In genomic region chr10:110918633-110919348, GRCh38 we compare ENCODE assay signal across 8 cellular contexts. TPM values are rescaled to one million over a fixed set of nuclear protein-coding genes. Genes with fewer than 3 reads are reported as not detected.
DNase-seq lines count a peak whose midpoint lies in the region; ATAC-seq and TF ChIP-seq lines count a peak whose summit lies in the region.

Gene BBIP1, minus strand, starts transcription at chr10:110919180. Its CDS starts 1,023 bp downstream, at chr10:110918157.

- CTCF ChIA-PET in Caco-2 (lab: Charles Lee): interaction anchor here (0.6 to 2.2 kb wide), 15 partner anchors 9 to 614 kb away, joined by 3 to 14 read pairs (median 4); partner anchors contain the start of genes PDCD4 and SMNDC1

- peaks cover 13% of the 10 kb centered on the region for H3K36me3 Mint-ChIP-seq in Caco-2 (ENCODE audit: insufficient read depth, unreplicated experiment)

- H3K27ac Mint-ChIP-seq in Caco-2 (ENCODE audit: unreplicated experiment): peak within 1 kb of the TSS; percentile 100

- peak within 1 kb of the TSS; percentile 90 to 97 for H3K9ac ChIP-seq in mucosa of rectum (ENCODE audit: low read depth in 1 of 2, low read length in 2 of 2)

- ATAC-seq in HG03378 (IDR thresholded peaks at IDR 0.05; ENCODE audit: unreplicated experiment): peak; percentile 88
- ATAC-seq in upper lobe of right lung: peak; percentile 96

- TF ChIP-seq CTCF in Caco-2 (IDR thresholded peaks at IDR 0.05; ENCODE audit: insufficient read depth in 1 of 2, low read depth in 1 of 2, low read length in 1 of 2, severe bottlenecking in 1 of 2, unreplicated experiment in 1 of 2) (peak in 1 of 2 experiments; percentile 6), upper lobe of right lung (IDR thresholded peaks at IDR 0.05) (no peak)

- peak in 1 of 2 experiments; percentile 98 for DNase-seq in Caco-2
- DNase-seq in GM19240 (ENCODE audit: insufficient read length, low spot score): peak; percentile 74
- peak; percentile 82 to 95 for DNase-seq in NCI-H524 (lab: John Stamatoyannopoulos, UW)
- peak; percentile 70 for DNase-seq in activated CD8-positive, alpha-beta memory T cell treated with anti-CD3 and anti-CD28 coated beads, Interleukin-2, amount 50 U/mL, for 24 hours (ENCODE audit: extremely low read depth)
- no peak for DNase-seq in upper lobe of right lung

- H3K27me3 ChIP-seq in Caco-2 (replicated peaks; ENCODE audit: control insufficient read depth, insufficient read depth, low read length): no peaks in the 10 kb centered on the region
- H3K27me3 ChIP-seq in esophagus (ENCODE audit: control insufficient read depth in 1 of 2, insufficient read depth in 2 of 2, low read length in 2 of 2): no peaks in the 10 kb centered on the region
- H3K27me3 ChIP-seq in mucosa of rectum (ENCODE audit: control insufficient read depth in 2 of 2, insufficient read depth in 2 of 2, low read length in 2 of 2): no peaks in the 10 kb centered on the region
- no peaks in the 10 kb centered on the region for H3K27me3 ChIP-seq in upper lobe of right lung

- H3K36me3 ChIP-seq in Caco-2 (ENCODE audit: control insufficient read depth, insufficient read depth, low read length) (no peaks in the 10 kb centered on the region), esophagus (ENCODE audit: control insufficient read depth in 2 of 2, insufficient read depth in 2 of 2, low read length in 1 of 2) (no peaks in the 10 kb centered on the region), mucosa of rectum (ENCODE audit: control insufficient read depth in 2 of 2, insufficient read depth in 2 of 2, low read length in 2 of 2) (no peaks in the 10 kb centered on the region), upper lobe of right lung (no peaks in the 10 kb centered on the region)

- H3K4me3 ChIP-seq in Caco-2 (ENCODE audit: low read depth, low read length) (peak within 1 kb of the TSS; percentile 83), esophagus (ENCODE audit: low read depth in 1 of 2, low read length in 2 of 2) (peak within 1 kb of the TSS; percentile 77 to 82), mucosa of rectum (ENCODE audit: low read length in 2 of 2) (peak within 1 kb of the TSS; percentile 93 to 99), upper lobe of right lung (peak within 1 kb of the TSS; percentile 79)

- H3K27ac ChIP-seq in esophagus (ENCODE audit: low read depth in 2 of 2, low read length in 1 of 2): peak within 1 kb of the TSS; percentile 98
- peak within 1 kb of the TSS; percentile 98 to 99 for H3K27ac ChIP-seq in mucosa of rectum (ENCODE audit: low read depth in 2 of 2, low read length in 2 of 2)
- H3K27ac ChIP-seq in upper lobe of right lung: peak within 1 kb of the TSS; percentile 100

- H3K4me3 Mint-ChIP-seq in Caco-2 (ENCODE audit: unreplicated experiment): peak within 1 kb of the TSS; percentile 79

- 0 to 1% methylated on average over 42 of the region's 42 CpGs for WGBS in esophagus, 2 donors

- no peaks in the 10 kb centered on the region for H3K27me3 Mint-ChIP-seq in Caco-2 (ENCODE audit: insufficient read depth, unreplicated experiment)

- H3K9me3 ChIP-seq in Caco-2 (no peaks in the 10 kb centered on the region), esophagus (ENCODE audit: control insufficient read depth in 2 of 2, insufficient read depth in 1 of 2, low read depth in 1 of 2, low read length in 1 of 2) (no peaks in the 10 kb centered on the region), mucosa of rectum (ENCODE audit: control insufficient read depth in 2 of 2, low read length in 2 of 2) (no peaks in the 10 kb centered on the region), upper lobe of right lung (no peaks in the 10 kb centered on the region)

- intact Hi-C loops in Caco-2 (cut with micrococcal nuclease; ENCODE audit: unreplicated experiment): loop anchor here (1.0 to 10.0 kb wide), 6 partner anchors 16 to 614 kb away; partner anchors contain the start of genes PDCD4 and SMNDC1
- intact Hi-C loops in upper lobe of right lung (cut with DNase I): no loop called here

- H3K4me1 ChIP-seq in Caco-2: peaks cover 12% of the 10 kb centered on the region; the same call in 1 of the 2 replicates
- H3K4me1 ChIP-seq in esophagus (ENCODE audit: control insufficient read depth in 2 of 2, insufficient read depth in 2 of 2, low read length in 1 of 2): no peaks in the 10 kb centered on the region
- peaks cover 12 to 21% of the 10 kb centered on the region in 2 donors for H3K4me1 ChIP-seq in mucosa of rectum (ENCODE audit: control insufficient read depth in 2 of 2, insufficient read depth in 2 of 2, low read length in 2 of 2)
- peaks cover 21% of the 10 kb centered on the region for H3K4me1 ChIP-seq in upper lobe of right lung

- POLR2A ChIA-PET in Caco-2 (lab: Charles Lee): interaction anchor here (0.5 to 1.8 kb wide), 20 partner anchors 9 to 614 kb away, joined by 3 to 17 read pairs (median 6); partner anchors contain the start of genes PDCD4 and SMNDC1

- H3K9me3 Mint-ChIP-seq in Caco-2 (ENCODE audit: unreplicated experiment): no peaks in the 10 kb centered on the region

- H3K4me1 Mint-ChIP-seq in Caco-2 (ENCODE audit: low read depth, unreplicated experiment): peaks cover 15% of the 10 kb centered on the region

- no TSS peak for BruUV-seq in Caco-2 (replicated peaks; lab: Mats Ljungman, UMichigan)

RNA-seq across cellular contexts. Expression of gene BBIP1, which starts in this region (rescaled TPM):
- total RNA-seq in Caco-2 (2022) (16.7 and 19.2 TPM in 2 replicates), upper lobe of right lung (25.3 TPM)
- 10 to 100 TPM; 10.9 to 14.7 TPM for polyA plus RNA-seq in esophagus
